ENCODE assay signal across 1 cellular context in the genomic region with DNA sequence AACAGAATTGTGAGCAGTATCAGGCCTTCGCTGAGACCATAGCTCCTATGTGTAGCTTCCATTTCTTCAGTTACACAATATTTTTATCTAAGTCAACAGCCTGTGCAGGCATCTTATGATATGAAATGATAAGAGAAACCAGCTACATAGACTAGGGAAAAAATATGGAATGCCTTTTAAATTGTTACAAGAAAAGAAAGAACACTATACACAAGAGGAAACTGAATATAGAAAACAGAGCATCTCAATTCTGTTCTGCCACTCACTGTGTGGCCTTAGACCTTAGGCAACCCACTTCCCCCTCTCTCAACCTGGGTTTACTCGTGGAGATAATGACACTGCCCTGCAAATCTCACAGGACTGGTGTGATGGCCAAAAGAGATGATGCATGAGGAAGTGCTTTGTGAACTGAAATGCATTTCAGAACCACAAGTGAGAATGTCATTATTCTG.
TF ChIP-seq lines count a peak whose summit lies in the region.

No MANE protein-coding gene starts in this region.

TF ChIP-seq in K562, 482 proteins besides CTCF, POLR2A, EP300 and RAD21 (continued from another document and continues in another):
- TF ChIP-seq, protein P1, sequence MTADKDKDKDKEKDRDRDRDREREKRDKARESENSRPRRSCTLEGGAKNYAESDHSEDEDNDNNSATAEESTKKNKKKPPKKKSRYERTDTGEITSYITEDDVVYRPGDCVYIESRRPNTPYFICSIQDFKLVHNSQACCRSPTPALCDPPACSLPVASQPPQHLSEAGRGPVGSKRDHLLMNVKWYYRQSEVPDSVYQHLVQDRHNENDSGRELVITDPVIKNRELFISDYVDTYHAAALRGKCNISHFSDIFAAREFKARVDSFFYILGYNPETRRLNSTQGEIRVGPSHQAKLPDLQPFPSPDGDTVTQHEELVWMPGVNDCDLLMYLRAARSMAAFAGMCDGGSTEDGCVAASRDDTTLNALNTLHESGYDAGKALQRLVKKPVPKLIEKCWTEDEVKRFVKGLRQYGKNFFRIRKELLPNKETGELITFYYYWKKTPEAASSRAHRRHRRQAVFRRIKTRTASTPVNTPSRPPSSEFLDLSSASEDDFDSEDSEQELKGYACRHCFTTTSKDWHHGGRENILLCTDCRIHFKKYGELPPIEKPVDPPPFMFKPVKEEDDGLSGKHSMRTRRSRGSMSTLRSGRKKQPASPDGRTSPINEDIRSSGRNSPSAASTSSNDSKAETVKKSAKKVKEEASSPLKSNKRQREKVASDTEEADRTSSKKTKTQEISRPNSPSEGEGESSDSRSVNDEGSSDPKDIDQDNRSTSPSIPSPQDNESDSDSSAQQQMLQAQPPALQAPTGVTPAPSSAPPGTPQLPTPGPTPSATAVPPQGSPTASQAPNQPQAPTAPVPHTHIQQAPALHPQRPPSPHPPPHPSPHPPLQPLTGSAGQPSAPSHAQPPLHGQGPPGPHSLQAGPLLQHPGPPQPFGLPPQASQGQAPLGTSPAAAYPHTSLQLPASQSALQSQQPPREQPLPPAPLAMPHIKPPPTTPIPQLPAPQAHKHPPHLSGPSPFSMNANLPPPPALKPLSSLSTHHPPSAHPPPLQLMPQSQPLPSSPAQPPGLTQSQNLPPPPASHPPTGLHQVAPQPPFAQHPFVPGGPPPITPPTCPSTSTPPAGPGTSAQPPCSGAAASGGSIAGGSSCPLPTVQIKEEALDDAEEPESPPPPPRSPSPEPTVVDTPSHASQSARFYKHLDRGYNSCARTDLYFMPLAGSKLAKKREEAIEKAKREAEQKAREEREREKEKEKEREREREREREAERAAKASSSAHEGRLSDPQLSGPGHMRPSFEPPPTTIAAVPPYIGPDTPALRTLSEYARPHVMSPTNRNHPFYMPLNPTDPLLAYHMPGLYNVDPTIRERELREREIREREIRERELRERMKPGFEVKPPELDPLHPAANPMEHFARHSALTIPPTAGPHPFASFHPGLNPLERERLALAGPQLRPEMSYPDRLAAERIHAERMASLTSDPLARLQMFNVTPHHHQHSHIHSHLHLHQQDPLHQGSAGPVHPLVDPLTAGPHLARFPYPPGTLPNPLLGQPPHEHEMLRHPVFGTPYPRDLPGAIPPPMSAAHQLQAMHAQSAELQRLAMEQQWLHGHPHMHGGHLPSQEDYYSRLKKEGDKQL (CRISPR knock-in tag; IDR thresholded peaks at IDR 0.05; ENCODE audit: borderline replicate concordance) = no peak
- no peak for TF ChIP-seq ZNF79 (CRISPR knock-in tag; IDR thresholded peaks at IDR 0.05; ENCODE audit: low read depth)
- TF ChIP-seq ESRRB (CRISPR knock-in tag; IDR thresholded peaks at IDR 0.05; ENCODE audit: borderline replicate concordance) = no peak
- no peak for TF ChIP-seq ZNF764 (CRISPR knock-in tag; IDR thresholded peaks at IDR 0.05; ENCODE audit: low read depth)
- no peak for TF ChIP-seq HCFC1 (IDR thresholded peaks at IDR 0.05; ENCODE audit: low read depth, low read length)
- TF ChIP-seq TCF7L2 (IDR thresholded peaks at IDR 0.05; ENCODE audit: low read depth, low read length) = no peak
- TF ChIP-seq ZNF384 (IDR thresholded peaks at IDR 0.05; ENCODE audit: low read depth, low read length) = no peak
- TF ChIP-seq RAD51 (IDR thresholded peaks at IDR 0.05; ENCODE audit: borderline replicate concordance, low read depth) = 0 out of 2 replicates have a peak, but pooled peaks have one; percentile 19
- TF ChIP-seq, protein P2, sequence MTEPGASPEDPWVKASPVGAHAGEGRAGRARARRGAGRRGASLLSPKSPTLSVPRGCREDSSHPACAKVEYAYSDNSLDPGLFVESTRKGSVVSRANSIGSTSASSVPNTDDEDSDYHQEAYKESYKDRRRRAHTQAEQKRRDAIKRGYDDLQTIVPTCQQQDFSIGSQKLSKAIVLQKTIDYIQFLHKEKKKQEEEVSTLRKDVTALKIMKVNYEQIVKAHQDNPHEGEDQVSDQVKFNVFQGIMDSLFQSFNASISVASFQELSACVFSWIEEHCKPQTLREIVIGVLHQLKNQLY (CRISPR knock-in tag; conservative IDR thresholded peaks at IDR 0.05) = no peak
- no peak for TF ChIP-seq ZC3H4 (CRISPR knock-in tag; IDR thresholded peaks at IDR 0.05; ENCODE audit: borderline replicate concordance)
- TF ChIP-seq ZNF561 (CRISPR knock-in tag; conservative IDR thresholded peaks at IDR 0.05) = no peak
- TF ChIP-seq MED1 (CRISPR knock-in tag; IDR thresholded peaks at IDR 0.05; ENCODE audit: borderline replicate concordance) = no peak
- TF ChIP-seq, protein P3, sequence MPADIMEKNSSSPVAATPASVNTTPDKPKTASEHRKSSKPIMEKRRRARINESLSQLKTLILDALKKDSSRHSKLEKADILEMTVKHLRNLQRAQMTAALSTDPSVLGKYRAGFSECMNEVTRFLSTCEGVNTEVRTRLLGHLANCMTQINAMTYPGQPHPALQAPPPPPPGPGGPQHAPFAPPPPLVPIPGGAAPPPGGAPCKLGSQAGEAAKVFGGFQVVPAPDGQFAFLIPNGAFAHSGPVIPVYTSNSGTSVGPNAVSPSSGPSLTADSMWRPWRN (IDR thresholded peaks at IDR 0.05; ENCODE audit: low read depth) = no peak
- no peak for TF ChIP-seq ARID2 (IDR thresholded peaks at IDR 0.05)
- TF ChIP-seq CXXC5 (CRISPR knock-in tag; IDR thresholded peaks at IDR 0.05) = peak; percentile 32; the same call in 1 of the 2 replicates
- TF ChIP-seq, protein P4, sequence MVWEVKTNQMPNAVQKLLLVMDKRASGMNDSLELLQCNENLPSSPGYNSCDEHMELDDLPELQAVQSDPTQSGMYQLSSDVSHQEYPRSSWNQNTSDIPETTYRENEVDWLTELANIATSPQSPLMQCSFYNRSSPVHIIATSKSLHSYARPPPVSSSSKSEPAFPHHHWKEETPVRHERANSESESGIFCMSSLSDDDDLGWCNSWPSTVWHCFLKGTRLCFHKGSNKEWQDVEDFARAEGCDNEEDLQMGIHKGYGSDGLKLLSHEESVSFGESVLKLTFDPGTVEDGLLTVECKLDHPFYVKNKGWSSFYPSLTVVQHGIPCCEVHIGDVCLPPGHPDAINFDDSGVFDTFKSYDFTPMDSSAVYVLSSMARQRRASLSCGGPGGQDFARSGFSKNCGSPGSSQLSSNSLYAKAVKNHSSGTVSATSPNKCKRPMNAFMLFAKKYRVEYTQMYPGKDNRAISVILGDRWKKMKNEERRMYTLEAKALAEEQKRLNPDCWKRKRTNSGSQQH (CRISPR knock-in tag; IDR thresholded peaks at IDR 0.05) = no peak
- TF ChIP-seq, protein P5, sequence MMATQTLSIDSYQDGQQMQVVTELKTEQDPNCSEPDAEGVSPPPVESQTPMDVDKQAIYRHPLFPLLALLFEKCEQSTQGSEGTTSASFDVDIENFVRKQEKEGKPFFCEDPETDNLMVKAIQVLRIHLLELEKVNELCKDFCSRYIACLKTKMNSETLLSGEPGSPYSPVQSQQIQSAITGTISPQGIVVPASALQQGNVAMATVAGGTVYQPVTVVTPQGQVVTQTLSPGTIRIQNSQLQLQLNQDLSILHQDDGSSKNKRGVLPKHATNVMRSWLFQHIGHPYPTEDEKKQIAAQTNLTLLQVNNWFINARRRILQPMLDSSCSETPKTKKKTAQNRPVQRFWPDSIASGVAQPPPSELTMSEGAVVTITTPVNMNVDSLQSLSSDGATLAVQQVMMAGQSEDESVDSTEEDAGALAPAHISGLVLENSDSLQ (IDR thresholded peaks at IDR 0.05) = peak; percentile 76
- TF ChIP-seq MCM2 (IDR thresholded peaks at IDR 0.05; ENCODE audit: low read depth) = no peak
- no peak for TF ChIP-seq TBP (optimal IDR thresholded peaks at IDR 0.05; ENCODE audit: low read depth, low read length)
- no peak for TF ChIP-seq NFYB (IDR thresholded peaks at IDR 0.05; ENCODE audit: extremely low read depth, insufficient read length)
- peak; percentile 95 for TF ChIP-seq ARID1B (IDR thresholded peaks at IDR 0.05)
- no peak for TF ChIP-seq CBX8 (IDR thresholded peaks at IDR 0.05; ENCODE audit: borderline replicate concordance, extremely low read depth, low read depth, low read length, poor library complexity, severe bottlenecking)
- TF ChIP-seq ZNF77 (CRISPR knock-in tag; IDR thresholded peaks at IDR 0.05) = no peak
- TF ChIP-seq TSC22D4 (tag; IDR thresholded peaks at IDR 0.05) = no peak
- no peak for TF ChIP-seq GABPB1 (CRISPR knock-in tag; IDR thresholded peaks at IDR 0.05)
- peak; percentile 65; the same call in 1 of the 2 replicates for TF ChIP-seq MYNN (IDR thresholded peaks at IDR 0.05)
- TF ChIP-seq MYNN (CRISPR knock-in tag; IDR thresholded peaks at IDR 0.05) = no peak
- no peak for TF ChIP-seq CHD4 (IDR thresholded peaks at IDR 0.05; ENCODE audit: insufficient read depth, insufficient replicate concordance, low read depth, low read length, poor library complexity, severe bottlenecking)
- no peak for TF ChIP-seq PHF21A (IDR thresholded peaks at IDR 0.05; ENCODE audit: borderline replicate concordance, low read depth)
- TF ChIP-seq, protein P6, sequence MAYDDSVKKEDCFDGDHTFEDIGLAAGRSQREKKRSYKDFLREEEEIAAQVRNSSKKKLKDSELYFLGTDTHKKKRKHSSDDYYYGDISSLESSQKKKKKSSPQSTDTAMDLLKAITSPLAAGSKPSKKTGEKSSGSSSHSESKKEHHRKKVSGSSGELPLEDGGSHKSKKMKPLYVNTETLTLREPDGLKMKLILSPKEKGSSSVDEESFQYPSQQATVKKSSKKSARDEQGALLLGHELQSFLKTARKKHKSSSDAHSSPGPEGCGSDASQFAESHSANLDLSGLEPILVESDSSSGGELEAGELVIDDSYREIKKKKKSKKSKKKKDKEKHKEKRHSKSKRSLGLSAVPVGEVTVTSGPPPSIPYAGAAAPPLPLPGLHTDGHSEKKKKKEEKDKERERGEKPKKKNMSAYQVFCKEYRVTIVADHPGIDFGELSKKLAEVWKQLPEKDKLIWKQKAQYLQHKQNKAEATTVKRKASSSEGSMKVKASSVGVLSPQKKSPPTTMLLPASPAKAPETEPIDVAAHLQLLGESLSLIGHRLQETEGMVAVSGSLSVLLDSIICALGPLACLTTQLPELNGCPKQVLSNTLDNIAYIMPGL (CRISPR knock-in tag; IDR thresholded peaks at IDR 0.05) = no peak
- no peak for TF ChIP-seq ATF7 (IDR thresholded peaks at IDR 0.05)
- TF ChIP-seq U2AF2 (optimal IDR thresholded peaks at IDR 0.05; ENCODE audit: low read depth, low read length) = no peak
- no peak for TF ChIP-seq DACH1 (IDR thresholded peaks at IDR 0.05; ENCODE audit: partially characterized antibody)
- TF ChIP-seq SMARCA5 (IDR thresholded peaks at IDR 0.05) = no peak
- TF ChIP-seq FUS (optimal IDR thresholded peaks at IDR 0.05; ENCODE audit: low read depth, low read length) = no peak
- TF ChIP-seq, protein P7, sequence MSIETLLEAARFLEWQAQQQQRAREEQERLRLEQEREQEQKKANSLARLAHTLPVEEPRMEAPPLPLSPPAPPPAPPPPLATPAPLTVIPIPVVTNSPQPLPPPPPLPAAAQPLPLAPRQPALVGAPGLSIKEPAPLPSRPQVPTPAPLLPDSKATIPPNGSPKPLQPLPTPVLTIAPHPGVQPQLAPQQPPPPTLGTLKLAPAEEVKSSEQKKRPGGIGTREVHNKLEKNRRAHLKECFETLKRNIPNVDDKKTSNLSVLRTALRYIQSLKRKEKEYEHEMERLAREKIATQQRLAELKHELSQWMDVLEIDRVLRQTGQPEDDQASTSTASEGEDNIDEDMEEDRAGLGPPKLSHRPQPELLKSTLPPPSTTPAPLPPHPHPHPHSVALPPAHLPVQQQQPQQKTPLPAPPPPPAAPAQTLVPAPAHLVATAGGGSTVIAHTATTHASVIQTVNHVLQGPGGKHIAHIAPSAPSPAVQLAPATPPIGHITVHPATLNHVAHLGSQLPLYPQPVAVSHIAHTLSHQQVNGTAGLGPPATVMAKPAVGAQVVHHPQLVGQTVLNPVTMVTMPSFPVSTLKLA (conservative IDR thresholded peaks at IDR 0.05) = peak in 1 of 2 experiments; percentile 42; a peak in 2 of 4 replicates
- TF ChIP-seq, protein P8, sequence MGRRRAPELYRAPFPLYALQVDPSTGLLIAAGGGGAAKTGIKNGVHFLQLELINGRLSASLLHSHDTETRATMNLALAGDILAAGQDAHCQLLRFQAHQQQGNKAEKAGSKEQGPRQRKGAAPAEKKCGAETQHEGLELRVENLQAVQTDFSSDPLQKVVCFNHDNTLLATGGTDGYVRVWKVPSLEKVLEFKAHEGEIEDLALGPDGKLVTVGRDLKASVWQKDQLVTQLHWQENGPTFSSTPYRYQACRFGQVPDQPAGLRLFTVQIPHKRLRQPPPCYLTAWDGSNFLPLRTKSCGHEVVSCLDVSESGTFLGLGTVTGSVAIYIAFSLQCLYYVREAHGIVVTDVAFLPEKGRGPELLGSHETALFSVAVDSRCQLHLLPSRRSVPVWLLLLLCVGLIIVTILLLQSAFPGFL (CRISPR knock-in tag; IDR thresholded peaks at IDR 0.05) = no peak
- TF ChIP-seq, protein P9, sequence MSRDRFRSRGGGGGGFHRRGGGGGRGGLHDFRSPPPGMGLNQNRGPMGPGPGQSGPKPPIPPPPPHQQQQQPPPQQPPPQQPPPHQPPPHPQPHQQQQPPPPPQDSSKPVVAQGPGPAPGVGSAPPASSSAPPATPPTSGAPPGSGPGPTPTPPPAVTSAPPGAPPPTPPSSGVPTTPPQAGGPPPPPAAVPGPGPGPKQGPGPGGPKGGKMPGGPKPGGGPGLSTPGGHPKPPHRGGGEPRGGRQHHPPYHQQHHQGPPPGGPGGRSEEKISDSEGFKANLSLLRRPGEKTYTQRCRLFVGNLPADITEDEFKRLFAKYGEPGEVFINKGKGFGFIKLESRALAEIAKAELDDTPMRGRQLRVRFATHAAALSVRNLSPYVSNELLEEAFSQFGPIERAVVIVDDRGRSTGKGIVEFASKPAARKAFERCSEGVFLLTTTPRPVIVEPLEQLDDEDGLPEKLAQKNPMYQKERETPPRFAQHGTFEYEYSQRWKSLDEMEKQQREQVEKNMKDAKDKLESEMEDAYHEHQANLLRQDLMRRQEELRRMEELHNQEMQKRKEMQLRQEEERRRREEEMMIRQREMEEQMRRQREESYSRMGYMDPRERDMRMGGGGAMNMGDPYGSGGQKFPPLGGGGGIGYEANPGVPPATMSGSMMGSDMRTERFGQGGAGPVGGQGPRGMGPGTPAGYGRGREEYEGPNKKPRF (IDR thresholded peaks at IDR 0.05; ENCODE audit: low read depth, low read length) = no peak
- peak; percentile 76 for TF ChIP-seq FOXM1 (IDR thresholded peaks at IDR 0.05; ENCODE audit: low read depth)
- TF ChIP-seq FOXM1 (CRISPR knock-in tag; IDR thresholded peaks at IDR 0.05; ENCODE audit: low read depth) = no peak
- TF ChIP-seq PHB2 (IDR thresholded peaks at IDR 0.05; ENCODE audit: low read depth) = no peak; the same call in 1 of the 2 replicates
- TF ChIP-seq MEIS2 (IDR thresholded peaks at IDR 0.05; ENCODE audit: partially characterized antibody) = peak; percentile 66
- TF ChIP-seq GTF2E2 (tag; IDR thresholded peaks at IDR 0.05) = no peak
- no peak for TF ChIP-seq ZNF583 (CRISPR knock-in tag; IDR thresholded peaks at IDR 0.05)
- TF ChIP-seq MTA1 (IDR thresholded peaks at IDR 0.05; ENCODE audit: borderline replicate concordance) = peak; percentile 43; the same call in 1 of the 2 replicates
- TF ChIP-seq CBFB (CRISPR knock-in tag; IDR thresholded peaks at IDR 0.05) = no peak
- TF ChIP-seq, protein P10, sequence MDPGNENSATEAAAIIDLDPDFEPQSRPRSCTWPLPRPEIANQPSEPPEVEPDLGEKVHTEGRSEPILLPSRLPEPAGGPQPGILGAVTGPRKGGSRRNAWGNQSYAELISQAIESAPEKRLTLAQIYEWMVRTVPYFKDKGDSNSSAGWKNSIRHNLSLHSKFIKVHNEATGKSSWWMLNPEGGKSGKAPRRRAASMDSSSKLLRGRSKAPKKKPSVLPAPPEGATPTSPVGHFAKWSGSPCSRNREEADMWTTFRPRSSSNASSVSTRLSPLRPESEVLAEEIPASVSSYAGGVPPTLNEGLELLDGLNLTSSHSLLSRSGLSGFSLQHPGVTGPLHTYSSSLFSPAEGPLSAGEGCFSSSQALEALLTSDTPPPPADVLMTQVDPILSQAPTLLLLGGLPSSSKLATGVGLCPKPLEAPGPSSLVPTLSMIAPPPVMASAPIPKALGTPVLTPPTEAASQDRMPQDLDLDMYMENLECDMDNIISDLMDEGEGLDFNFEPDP (CRISPR knock-in tag; IDR thresholded peaks at IDR 0.05) = no peak
- TF ChIP-seq RHOXF2B (CRISPR knock-in tag; conservative IDR thresholded peaks at IDR 0.05) = no peak
